Comparison of ENCODE assay signal across 9 cellular contexts in the genomic region with DNA sequence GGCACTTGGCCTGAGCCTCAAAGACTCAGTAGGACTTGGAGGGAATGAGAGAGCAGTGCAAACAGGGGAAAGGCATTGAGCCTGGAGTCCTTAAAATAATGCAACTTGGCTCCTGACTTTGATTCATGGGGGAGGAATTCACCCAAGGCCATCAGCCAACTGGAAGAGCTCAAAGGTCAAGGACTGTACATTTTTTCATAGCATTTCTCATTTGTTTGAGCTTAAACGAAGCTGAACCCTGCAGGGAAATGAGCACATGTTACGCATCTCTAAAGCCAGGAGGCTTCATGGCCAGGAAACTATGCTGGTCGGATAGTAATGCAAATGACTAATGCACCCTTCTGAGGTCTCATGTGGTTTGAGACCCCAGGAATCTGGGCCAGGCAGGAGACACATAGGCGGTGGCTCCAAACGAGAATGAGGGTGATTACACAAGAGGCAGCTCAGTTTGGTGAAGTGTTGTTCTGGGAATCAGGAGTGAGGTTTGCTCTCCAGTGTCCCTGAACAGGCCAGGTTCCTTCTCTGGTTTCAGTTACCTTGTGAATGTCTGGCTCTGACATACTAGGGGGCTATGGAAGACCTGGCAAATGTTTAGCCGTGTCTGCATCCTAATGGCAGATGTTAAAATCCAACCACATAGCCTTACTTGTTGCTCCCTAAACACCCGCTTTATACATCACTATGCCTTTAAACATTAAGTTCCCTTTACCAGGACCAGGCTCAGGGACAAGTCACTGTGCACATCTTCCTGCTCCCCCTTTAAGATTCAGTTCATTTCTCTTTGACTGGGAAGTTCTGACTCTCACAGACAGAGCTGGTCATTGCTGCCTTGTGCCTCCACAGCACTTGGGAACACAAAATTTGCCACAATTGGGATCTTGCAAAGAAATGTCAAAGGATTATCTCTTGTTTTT.
DNase-seq lines count a peak whose midpoint lies in the region; ATAC-seq and TF ChIP-seq lines count a peak whose summit lies in the region.
"Had no signal": no experiment of that assay in that cellular context is flagged by ENCODE, and none has a peak within 500 bp of the region (broad histone marks: within the 10 kb centered on the region; RNA-seq: fewer than 3 reads in every experiment).

No MANE protein-coding gene starts in this region.

- no peaks in the 10 kb centered on the region for H3K9me3 ChIP-seq in testis
- no peaks in the 10 kb centered on the region for H3K9me3 ChIP-seq in CD8-positive, alpha-beta T cell (ENCODE audit: low read length)

- no peak for TF ChIP-seq CTCF in brain microvascular endothelial cell (IDR thresholded peaks at IDR 0.05; ENCODE audit: low read depth, low read length, missing control alignments)
- TF ChIP-seq CTCF in testis (IDR thresholded peaks at IDR 0.05) = no peak
- TF ChIP-seq CTCF in CD8-positive, alpha-beta T cell (IDR thresholded peaks at IDR 0.05) = no peak

- H3K9me3 Mint-ChIP-seq in CD8-positive, alpha-beta T cell = no peaks in the 10 kb centered on the region

- H3K36me3 ChIP-seq in brain microvascular endothelial cell (replicated peaks) = no peaks in the 10 kb centered on the region
- H3K36me3 ChIP-seq in testis (ENCODE audit: low read depth, missing control alignments) = no peaks in the 10 kb centered on the region
- no peaks in the 10 kb centered on the region for H3K36me3 ChIP-seq in CD8-positive, alpha-beta T cell (ENCODE audit: insufficient read depth, low read length)

- intact Hi-C loops in testis (cut with DNase I; ENCODE audit: low total_unique reads) = no loop called here
- intact Hi-C loops in CD8-positive, alpha-beta T cell (cut with DNase I, micrococcal nuclease) = no loop called here

- H3K36me3 Mint-ChIP-seq in CD8-positive, alpha-beta T cell = no peaks in the 10 kb centered on the region

- no peaks in the 10 kb centered on the region for H3K4me1 Mint-ChIP-seq in CD8-positive, alpha-beta T cell (ENCODE audit: low read depth)

- no peak for TF ChIP-seq POLR2A in testis (IDR thresholded peaks at IDR 0.05)

- H3K4me3 Mint-ChIP-seq in CD8-positive, alpha-beta T cell = no peak overlapping the region

- peak; percentile 99 for DNase-seq in HS-5 (ENCODE audit: low read depth)
- DNase-seq in brain microvascular endothelial cell = peak; percentile 96
- DNase-seq in kidney glomerular epithelial cell (lab: John Stamatoyannopoulos, UW) = peak; percentile 64
- DNase-seq in testis = peak; percentile 82
- DNase-seq in CD8-positive, alpha-beta T cell = no peak
- no peak for DNase-seq in KBM-7
- no peak for DNase-seq in SIG-M5 (lab: John Stamatoyannopoulos, UW)
- DNase-seq in activated naive CD4-positive, alpha-beta T cell (lab: John Stamatoyannopoulos, UW) = no peak
- DNase-seq: NCI-H1092 treated with DMSO at 0.1 percent for 48 hours had no signal

- CTCF ChIA-PET in CD8-positive, alpha-beta T cell (lab: Charles Lee) = no interaction called here

- H3K4me1 ChIP-seq in testis = peaks cover 59% of the 10 kb centered on the region
- H3K4me1 ChIP-seq in CD8-positive, alpha-beta T cell (ENCODE audit: insufficient read depth, low read length) = no peaks in the 10 kb centered on the region

- POLR2A ChIA-PET in CD8-positive, alpha-beta T cell (lab: Charles Lee) = no interaction called here

- H3K27ac ChIP-seq in brain microvascular endothelial cell = peak overlapping the region; percentile 80
- peak overlapping the region; percentile 65 to 84 for H3K27ac ChIP-seq in testis
- no peak overlapping the region for H3K27ac ChIP-seq in CD8-positive, alpha-beta T cell (ENCODE audit: low read depth, low read length)

- ATAC-seq in CD8-positive, alpha-beta T cell = no peak

- 43 to 67% methylated on average over 7 of the region's 7 CpGs for WGBS in testis, 2 donors

- no peak overlapping the region for H3K4me3 ChIP-seq in brain microvascular endothelial cell (ENCODE audit: low read depth, low read length)
- no peak overlapping the region for H3K4me3 ChIP-seq in testis
- H3K4me3 ChIP-seq in CD8-positive, alpha-beta T cell (ENCODE audit: low read depth, low read length) = no peak overlapping the region

- in situ Hi-C loops in brain microvascular endothelial cell (cut with HindIII; ENCODE audit: low pct_ligation_motif_present, low sequenced_read_pairs) (no loop called here), KBM-7 (cut with MboI; ENCODE audit: low pct_unique_long_range_greater_than_20kb, low sequenced_read_pairs) (no loop called here)

- no peak overlapping the region for H3K27ac Mint-ChIP-seq in CD8-positive, alpha-beta T cell

- H3K27me3 Mint-ChIP-seq in CD8-positive, alpha-beta T cell (ENCODE audit: low read depth) = peaks cover 8% of the 10 kb centered on the region

- H3K27me3 ChIP-seq in brain microvascular endothelial cell (replicated peaks) (no peaks in the 10 kb centered on the region), testis (no peaks in the 10 kb centered on the region)
- peaks cover 3% of the 10 kb centered on the region for H3K27me3 ChIP-seq in CD8-positive, alpha-beta T cell (ENCODE audit: insufficient read depth, low read length)

Comparison
In these comparisons a context has a peak if more than half of its experiments do, and no peak if none do; other contexts are left out.
1. DNase-seq: peak in HS-5 (single experiment), brain microvascular endothelial cell (single experiment), kidney glomerular epithelial cell (single experiment) and testis (single experiment); none in CD8-positive, alpha-beta T cell (0 of 7), KBM-7 (single experiment), SIG-M5 (single experiment) and activated naive CD4-positive, alpha-beta T cell (0 of 4).